In genomic region chr1:114454539-114454938, GRCh38 we compare ENCODE assay signal across 23 cellular contexts. TPM values are rescaled to one million over a fixed set of nuclear protein-coding genes. Genes with fewer than 3 reads are reported as not detected.
A peak's percentile ranks its signal among the peaks of the same experiment; 100 is the strongest.
DNase-seq lines count a peak whose midpoint lies in the region; ATAC-seq and TF ChIP-seq lines count a peak whose summit lies in the region.
"Had no signal": no experiment of that assay in that cellular context is flagged by ENCODE, and none has a peak within 500 bp of the region (broad histone marks: within the 10 kb centered on the region; RNA-seq: fewer than 3 reads in every experiment).

No MANE protein-coding gene starts in this region.

- no peak overlapping the region; the same call in 1 of the 2 replicates for H3K18ac ChIP-seq in IMR-90 (ENCODE audit: low read depth, low read length)

- no peak overlapping the region for H3K4ac ChIP-seq in IMR-90 (ENCODE audit: low read depth, low read length)

- H3K36me3 Mint-ChIP-seq in CD14-positive monocyte, result peaks cover 66 to 75% of the 10 kb centered on the region in 2 donors

- TF ChIP-seq CTCF in CD14-positive monocyte (IDR thresholded peaks at IDR 0.05) (no peak), IMR-90 (conservative IDR thresholded peaks at IDR 0.05; ENCODE audit: low read depth, low read length) (no peak), brain microvascular endothelial cell (IDR thresholded peaks at IDR 0.05; ENCODE audit: low read depth, low read length, missing control alignments) (no peak), liver (IDR thresholded peaks at IDR 0.05; ENCODE audit: low read depth, low read length, missing input control) (no peak)

- H4K91ac ChIP-seq in IMR-90 (ENCODE audit: insufficient read depth, low read depth, low read length), result no peak overlapping the region

- H4K5ac ChIP-seq in IMR-90 (ENCODE audit: low read depth, low read length), result no peak overlapping the region

- WGBS in IMR-90 (ENCODE audit: extremely low coverage in 2 of 2, insufficient read length in 1 of 2), 2 experiments, result no CpG with 5 or more reads among the region's 1 CpG
- 84% methylated on average over 1 of the region's 1 CpG for WGBS in liver

- H3K27ac Mint-ChIP-seq in CD14-positive monocyte, result peak overlapping the region in 4 of 7 donors; percentile 2 to 63 (median 46)

- H3K4me3 Mint-ChIP-seq in CD14-positive monocyte, result no peak overlapping the region
- H3K4me3 Mint-ChIP-seq: CD4-positive, alpha-beta memory T cell had no signal

- no peak overlapping the region for H3K23ac ChIP-seq in IMR-90 (ENCODE audit: low read depth, low read length)

- H3K27ac ChIP-seq in IMR-90 (ENCODE audit: insufficient read depth, low read length) (no peak overlapping the region), brain microvascular endothelial cell (peak overlapping the region; percentile 7), liver (ENCODE audit: low read depth in 1 of 2, low read length in 2 of 2) (no peak overlapping the region)
- H3K27ac ChIP-seq: BLaER1 treated with 17β-estradiol and CSF1 and Interleukin-3, amounts not matched to agents 10 nM and 100 nM; SK-N-MC had no signal

- intact Hi-C loops in CD14-positive monocyte (cut with micrococcal nuclease), result loop anchor here in 1 of 2 donors (10.0 kb wide), 1 partner anchor 60 kb away; the partner anchor contains the start of gene TRIM33
- intact Hi-C loops in IMR-90 (cut with micrococcal nuclease), result no loop called here

- no peak overlapping the region for H2AFZ ChIP-seq in IMR-90 (replicated peaks; ENCODE audit: low read length, poor library complexity)

- H3K36me3 ChIP-seq in IMR-90 (ENCODE audit: control insufficient read depth, insufficient read depth, low read length), result peaks cover 13% of the 10 kb centered on the region
- peaks cover 7% of the 10 kb centered on the region for H3K36me3 ChIP-seq in brain microvascular endothelial cell (replicated peaks)
- peaks cover 0 to 2% (median under 1%) of the 10 kb centered on the region in 4 donors for H3K36me3 ChIP-seq in liver (ENCODE audit: control insufficient read depth in 4 of 4, insufficient read depth in 3 of 4, low read depth in 1 of 4, low read length in 3 of 4)

- no peak for DNase-seq in CD14-positive monocyte (ENCODE audit: low spot score)
- DNase-seq in IMR-90, result no peak
- no peak for DNase-seq in brain microvascular endothelial cell
- no peak for DNase-seq in NCI-H146 (lab: John Stamatoyannopoulos, UW)
- no peak for DNase-seq in stimulated activated CD4-positive, alpha-beta T cell treated with anti-CD3 and anti-CD28 coated beads, Interleukin-1b, Interleukin-23, amount 100 ng/mL, for 48 hours
- DNase-seq in NK-92 treated with Interleukin-12 subunit alpha and Interleukin-12 subunit beta, amount 100 ng/mL, for 24 hours (lab: John Stamatoyannopoulos, UW), result no peak
- DNase-seq: Caco-2; CD4-positive, alpha-beta memory T cell; GDM1; KBM-7; MV-4-11; NCI-H1105; NCI-H1436 treated with DMSO at 0.1 percent for 48 hours; NCI-H1930; NCI-H446 treated with DMSO at 0.1 percent for 48 hours; NCI-H526; NCI-H82; SIG-M5 had no signal

- H3K14ac ChIP-seq in IMR-90 (replicated peaks; ENCODE audit: low read depth, low read length), result peak overlapping the region; percentile 48; the same call in 1 of the 2 replicates

- peaks cover 4% of the 10 kb centered on the region; the same call in 1 of the 2 replicates for H3K9me3 ChIP-seq in IMR-90 (ENCODE audit: control insufficient read depth, insufficient read depth, low read length)
- no peaks in the 10 kb centered on the region for H3K9me3 ChIP-seq in liver (ENCODE audit: control insufficient read depth in 4 of 4, low read length in 3 of 4)

- peaks cover 0 to 9% (median 6%) of the 10 kb centered on the region in 7 donors for H3K9me3 Mint-ChIP-seq in CD14-positive monocyte

- in situ Hi-C loops in IMR-90 (cut with MboI; ENCODE audit: low sequenced_read_pairs) (no loop called here), brain microvascular endothelial cell (cut with HindIII; ENCODE audit: low pct_ligation_motif_present, low sequenced_read_pairs) (no loop called here)

- TF ChIP-seq POLR2A in IMR-90 (IDR thresholded peaks at IDR 0.05; ENCODE audit: low read depth, low read length), result no peak

- no peaks in the 10 kb centered on the region for H3K9me1 ChIP-seq in IMR-90 (ENCODE audit: insufficient read depth, low read length)

- ATAC-seq in IMR-90 (ENCODE audit: low read depth) (no peak), HG03135 (IDR thresholded peaks at IDR 0.05; ENCODE audit: unreplicated experiment) (no peak)
- ATAC-seq: GM12878 had no signal

- no peak overlapping the region for H3K56ac ChIP-seq in IMR-90 (ENCODE audit: extremely low read depth, insufficient read depth, low read length)

- peak overlapping the region; percentile 11 for H2BK5ac ChIP-seq in IMR-90 (ENCODE audit: low read depth, low read length, poor library complexity, severe bottlenecking)

- no peaks in the 10 kb centered on the region for H3K27me3 Mint-ChIP-seq in CD14-positive monocyte (ENCODE audit: low read depth in 3 of 3)
- H3K27me3 Mint-ChIP-seq: CD4-positive, alpha-beta memory T cell had no signal

- BruUV-seq in IMR-90 (replicated peaks; lab: Mats Ljungman, UMichigan), result no TSS peak

- no peak overlapping the region for H4K8ac ChIP-seq in IMR-90 (ENCODE audit: low read depth in 2 of 2, low read length in 2 of 2)

- TF ChIP-seq RAD21 in IMR-90 (IDR thresholded peaks at IDR 0.05; ENCODE audit: low read length), result no peak
- TF ChIP-seq RAD21 in liver (IDR thresholded peaks at IDR 0.05), result no peak

- no peak overlapping the region for H2BK120ac ChIP-seq in IMR-90 (ENCODE audit: low read depth, low read length)

- no peaks in the 10 kb centered on the region for H3K27me3 ChIP-seq in IMR-90 (ENCODE audit: control insufficient read depth, insufficient read depth, low read length)
- H3K27me3 ChIP-seq in brain microvascular endothelial cell (replicated peaks), result no peaks in the 10 kb centered on the region
- H3K27me3 ChIP-seq in liver (ENCODE audit: control insufficient read depth in 4 of 4, insufficient read depth in 4 of 4, low read length in 3 of 4), result no peaks in the 10 kb centered on the region
- H3K27me3 ChIP-seq: BLaER1 treated with 17β-estradiol and CSF1 and Interleukin-3, amounts not matched to agents 10 nM and 100 nM had no signal

- no peak overlapping the region for H2AK5ac ChIP-seq in IMR-90 (ENCODE audit: low read depth, low read length)

- H3K4me1 ChIP-seq in IMR-90 (ENCODE audit: control insufficient read depth, insufficient read depth, low read length) (peaks cover 4% of the 10 kb centered on the region; the same call in 1 of the 2 replicates), liver (ENCODE audit: control insufficient read depth in 4 of 4, insufficient read depth in 4 of 4, low read length in 3 of 4) (peaks cover 9 to 45% (median 40%) of the 10 kb centered on the region in 4 donors)

- peaks cover 25% of the 10 kb centered on the region in 2 experiments for H3K79me1 ChIP-seq in IMR-90 (ENCODE audit: low read depth in 1 of 2, low read length in 2 of 2)

- H2AK9ac ChIP-seq in IMR-90 (replicated peaks; ENCODE audit: low read depth, low read length, poor library complexity), result no peak overlapping the region

- H3K9ac ChIP-seq in IMR-90 (ENCODE audit: low read depth, low read length), result no peak overlapping the region
- H3K9ac ChIP-seq in liver (ENCODE audit: low read depth in 1 of 2, low read length in 2 of 2), result no peak overlapping the region
- H3K9ac ChIP-seq: BLaER1 treated with 17β-estradiol and CSF1 and Interleukin-3, amounts not matched to agents 10 nM and 100 nM had no signal

- CTCF ChIA-PET in IMR-90 (lab: Yijun Ruan, JAX), result no interaction called here

- H2BK15ac ChIP-seq in IMR-90 (ENCODE audit: low read depth, low read length), result no peak overlapping the region

- POLR2A ChIA-PET in IMR-90 (lab: Charles Lee; ENCODE audit: unreplicated experiment), result no interaction called here

- dilution Hi-C loops in IMR-90 (cut with HindIII; ENCODE audit: low sequenced_read_pairs, unreplicated experiment), result no loop called here

- no peak overlapping the region for H2BK20ac ChIP-seq in IMR-90 (ENCODE audit: low read depth, low read length)

- H3K4me1 Mint-ChIP-seq in CD14-positive monocyte, result peaks cover 13% of the 10 kb centered on the region

- H3K4me3 ChIP-seq in IMR-90 (ENCODE audit: insufficient read depth, low read depth, low read length), result no peak overlapping the region
- no peak overlapping the region for H3K4me3 ChIP-seq in brain microvascular endothelial cell (ENCODE audit: low read depth, low read length)
- H3K4me3 ChIP-seq in liver (ENCODE audit: low read depth in 1 of 3, low read length in 3 of 3), result no peak overlapping the region
- H3K4me3 ChIP-seq: BLaER1 treated with 17β-estradiol and CSF1 and Interleukin-3, amounts not matched to agents 10 nM and 100 nM; GM12878; SK-N-MC had no signal

- peaks cover 4% of the 10 kb centered on the region; the same call in 1 of the 2 replicates for H4K20me1 ChIP-seq in IMR-90 (ENCODE audit: insufficient read depth, low read length)

- H3K4me2 ChIP-seq in IMR-90 (ENCODE audit: low read depth, low read length), result no peak overlapping the region
- H3K4me2 ChIP-seq: BLaER1 treated with 17β-estradiol and CSF1 and Interleukin-3, amounts not matched to agents 10 nM and 100 nM had no signal

TF ChIP-seq in IMR-90, 13 proteins besides CTCF, POLR2A, EP300 and RAD21 (continues in another document):
- TF ChIP-seq MAFK (IDR thresholded peaks at IDR 0.05; ENCODE audit: low read depth, low read length) (no peak), BHLHE40 (IDR thresholded peaks at IDR 0.05; ENCODE audit: low read depth, low read length) (no peak), NFE2L2 (IDR thresholded peaks at IDR 0.05; ENCODE audit: low read depth, low read length) (no peak)

TF ChIP-seq in liver, 16 proteins besides CTCF, POLR2A, EP300 and RAD21:
- no peak for TF ChIP-seq YY1 (IDR thresholded peaks at IDR 0.05)
- peak; percentile 4 to 6 for TF ChIP-seq HNF4A (conservative IDR thresholded peaks at IDR 0.05)

RNA-seq across cellular contexts. Expression of gene TRIM33, which starts 56.5 kb away (rescaled TPM):
- polyA plus RNA-seq in CD14-positive monocyte (10 to 100 TPM; 11.8 to 16.5 TPM), IMR-90 (2012; rRNA removed) (9.2 and 9.5 TPM in 2 replicates), liver (10 to 100 TPM in 1 of 2 donors, 1 to 10 TPM in 1; 4.5 to 12.1 TPM)
- total RNA-seq in IMR-90 (2012; rRNA removed) (40.0 and 40.1 TPM in 2 replicates), liver (10 to 100 TPM; 21.1 to 30.5 TPM)
- polyA plus RNA-seq in IMR-90 (2012; cell fraction: cytosol; rRNA removed), result 1.8 and 2.9 TPM in 2 replicates
- 4.9 and 21.6 TPM in 2 replicates for polyA plus RNA-seq in IMR-90 (2012; cell fraction: nucleus; rRNA removed; ENCODE audit: low replicate concordance)
